In genomic region chr3:172289583-172289982, GRCh38 we compare ENCODE assay signal across 10 cellular contexts.
DNase-seq lines count a peak whose midpoint lies in the region; ATAC-seq and TF ChIP-seq lines count a peak whose summit lies in the region.
"Had no signal": no experiment of that assay in that cellular context is flagged by ENCODE, and none has a peak within 500 bp of the region (broad histone marks: within the 10 kb centered on the region; RNA-seq: fewer than 3 reads in every experiment).

No MANE protein-coding gene starts in this region.

- no peaks in the 10 kb centered on the region for H3K27me3 ChIP-seq in neutrophil

- H3K9me3 ChIP-seq in neutrophil, result no peaks in the 10 kb centered on the region

- H3K4me1 ChIP-seq in neutrophil (ENCODE audit: control insufficient read depth in 1 of 2, insufficient read depth in 1 of 2, low read depth in 1 of 2, low read length in 1 of 2), result peaks cover 3 to 7% of the 10 kb centered on the region in 2 experiments

- peak overlapping the region; percentile 14 for H3K4me3 Mint-ChIP-seq in endothelial cell (ENCODE audit: unreplicated experiment)

- ATAC-seq in GM18505 (IDR thresholded peaks at IDR 0.05; ENCODE audit: unreplicated experiment), result peak; percentile 88
- peak; percentile 87 for ATAC-seq in HG03066 (IDR thresholded peaks at IDR 0.05; ENCODE audit: low read depth, unreplicated experiment)
- ATAC-seq in HG03280 (IDR thresholded peaks at IDR 0.05; ENCODE audit: unreplicated experiment), result no peak
- no peak for ATAC-seq in GM19023 (IDR thresholded peaks at IDR 0.05; ENCODE audit: unreplicated experiment)

- peaks cover 62% of the 10 kb centered on the region for H3K4me1 Mint-ChIP-seq in endothelial cell (ENCODE audit: unreplicated experiment)

- TF ChIP-seq POLR2A in GM18505 (IDR thresholded peaks at IDR 0.05; ENCODE audit: borderline replicate concordance, extremely low read depth, insufficient read depth, insufficient read length), result no peak

- peaks cover 9% of the 10 kb centered on the region for H3K27me3 Mint-ChIP-seq in endothelial cell (ENCODE audit: unreplicated experiment)

- DNase-seq in endothelial cell (ENCODE audit: low spot score), result peak; percentile 53
- no peak for DNase-seq in KG1 (lab: John Stamatoyannopoulos, UW)
- DNase-seq in NCI-H146 (lab: John Stamatoyannopoulos, UW), result no peak

- H3K4me3 ChIP-seq in neutrophil (ENCODE audit: low read depth in 1 of 2, low read length in 1 of 2), result no peak overlapping the region
- H3K4me3 ChIP-seq: skin epidermis had no signal

- H3K36me3 Mint-ChIP-seq in endothelial cell (ENCODE audit: low read depth, unreplicated experiment), result peaks cover 67% of the 10 kb centered on the region

- peak overlapping the region; percentile 90 for H3K27ac Mint-ChIP-seq in endothelial cell (ENCODE audit: unreplicated experiment)

- TF ChIP-seq CTCF in endothelial cell (IDR thresholded peaks at IDR 0.05; ENCODE audit: unreplicated experiment) (no peak), neutrophil (IDR thresholded peaks at IDR 0.05) (no peak)

- no peaks in the 10 kb centered on the region for H3K9me3 Mint-ChIP-seq in endothelial cell (ENCODE audit: unreplicated experiment)

- peak overlapping the region; percentile 54 for H3K27ac ChIP-seq in neutrophil
- H3K27ac ChIP-seq: HL-60 had no signal

- peaks cover 27% of the 10 kb centered on the region for H3K36me3 ChIP-seq in neutrophil

Comparison
In these comparisons a context has a peak if more than half of its experiments do, and no peak if none do; other contexts are left out.
1. ATAC-seq: peak in GM18505 (single experiment) and HG03066 (single experiment); none in HG03280 (single experiment) and GM19023 (single experiment).